ENCODE assay signal across 8 cellular contexts in the genomic region with DNA sequence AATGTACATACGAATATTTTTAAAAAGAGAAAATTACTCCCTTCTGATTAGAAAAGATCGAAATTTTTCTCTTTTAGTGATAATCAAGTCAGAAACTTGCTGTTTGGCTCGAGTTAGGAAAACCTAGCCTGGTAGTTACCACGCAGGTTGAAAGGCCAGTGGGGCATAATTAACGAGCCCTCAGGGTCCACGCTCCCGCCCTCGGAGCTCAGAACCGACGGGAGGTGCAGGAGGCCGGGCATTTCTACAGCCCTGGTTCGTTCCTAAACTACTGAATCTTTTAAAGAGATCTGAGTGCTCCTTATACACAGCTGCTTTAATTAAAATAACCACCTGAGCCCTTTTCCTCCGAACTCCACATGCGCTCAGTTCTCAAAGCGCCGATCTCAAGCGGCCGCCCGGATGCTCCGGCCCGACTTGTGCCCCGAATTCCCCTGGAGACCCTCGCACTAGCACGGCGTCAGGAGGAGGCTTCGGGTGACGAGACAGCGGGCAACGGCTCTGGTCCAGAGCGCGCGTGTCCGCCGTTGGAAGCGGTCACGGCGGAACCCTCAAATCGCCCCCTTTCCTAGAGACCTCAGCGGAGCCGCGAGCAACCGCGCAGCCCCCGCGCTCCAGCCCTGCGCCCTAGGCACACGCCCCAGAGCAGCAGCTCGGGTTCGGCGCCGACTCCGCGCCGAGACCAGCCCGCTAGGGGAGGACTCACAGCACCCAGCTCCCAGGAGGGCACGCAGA. TPM values are rescaled to one million over a fixed set of nuclear protein-coding genes. Genes with fewer than 3 reads are reported as not detected.
DNase-seq lines count a peak whose midpoint lies in the region; ATAC-seq, FAIRE-seq and TF ChIP-seq lines count a peak whose summit lies in the region.

No MANE protein-coding gene starts in this region.

- peak overlapping the region; percentile 91 to 98 (median 95) for H3K9ac ChIP-seq in BLaER1 treated with 17β-estradiol and CSF1 and Interleukin-3, amounts not matched to agents 10 nM and 100 nM
- H3K9ac ChIP-seq in K562 (ENCODE audit: insufficient read depth in 1 of 2, low read depth in 2 of 2, low read length in 2 of 2), result peak overlapping the region; percentile 94 to 96

- peak overlapping the region; percentile 63 to 93 (median 87) for H3K4me2 ChIP-seq in BLaER1 treated with 17β-estradiol and CSF1 and Interleukin-3, amounts not matched to agents 10 nM and 100 nM
- H3K4me2 ChIP-seq in K562 (ENCODE audit: insufficient read depth, low read length), result peak overlapping the region; percentile 95

- peak overlapping the region; percentile 89 for H2AFZ ChIP-seq in K562 (ENCODE audit: low read depth, low read length)

- peak; percentile 8 for ATAC-seq in GM19351 (IDR thresholded peaks at IDR 0.05; ENCODE audit: unreplicated experiment)
- ATAC-seq in K562, result peak; percentile 69
- ATAC-seq in right lobe of liver, result peak; percentile 1 to 7 (median 6)
- ATAC-seq in GM18517 (IDR thresholded peaks at IDR 0.05; ENCODE audit: unreplicated experiment), result no peak

- H3K27ac ChIP-seq in BLaER1 treated with 17β-estradiol and CSF1 and Interleukin-3, amounts not matched to agents 10 nM and 100 nM, result peak overlapping the region; percentile 49 to 98 (median 94)
- H3K27ac ChIP-seq in K562 (ENCODE audit: extremely low read depth, low read depth, low read length) (peak overlapping the region; percentile 90), right lobe of liver (peak overlapping the region; percentile 68 to 90 (median 79)), thyroid gland (peak overlapping the region; percentile 85 to 93 (median 88))

- TF ChIP-seq POLR2A in K562 (conservative IDR thresholded peaks at IDR 0.05), result no peak
- TF ChIP-seq POLR2A in right lobe of liver (IDR thresholded peaks at IDR 0.05), result no peak
- TF ChIP-seq POLR2A in thyroid gland (IDR thresholded peaks at IDR 0.05), result no peak

- peaks cover 43 to 57% (median 52%) of the 10 kb centered on the region in 10 experiments for H3K4me1 ChIP-seq in BLaER1 treated with 17β-estradiol and CSF1 and Interleukin-3, amounts not matched to agents 10 nM and 100 nM
- H3K4me1 ChIP-seq in K562 (replicated peaks in 1 of 2; ENCODE audit: control insufficient read depth in 2 of 2, insufficient read depth in 2 of 2, low read length in 2 of 2) (peaks cover 13 to 19% of the 10 kb centered on the region in 2 experiments; a peak in 4 of 5 replicates), right lobe of liver (peaks cover 0 to 24% (median 12%) of the 10 kb centered on the region in 4 donors), thyroid gland (peaks cover 14 to 29% of the 10 kb centered on the region in 2 donors)

- H3K27me3 Mint-ChIP-seq in IgD-negative memory B cell, result no peaks in the 10 kb centered on the region

- peaks cover 28 to 37% (median 29%) of the 10 kb centered on the region in 3 donors for H3K4me1 Mint-ChIP-seq in IgD-negative memory B cell

- no peaks in the 10 kb centered on the region for H3K27me3 ChIP-seq in BLaER1 treated with 17β-estradiol and CSF1 and Interleukin-3, amounts not matched to agents 10 nM and 100 nM
- H3K27me3 ChIP-seq in K562 (ENCODE audit: control insufficient read depth in 2 of 2, insufficient read depth in 2 of 2, low read length in 2 of 2) (no peaks in the 10 kb centered on the region), right lobe of liver (no peaks in the 10 kb centered on the region), thyroid gland (no peaks in the 10 kb centered on the region)

- CTCF ChIA-PET in K562 (lab: Yijun Ruan, JAX; ENCODE audit: low intra/inter-chr PET ratio), result no interaction called here

- peaks cover 5 to 39% (median 31%) of the 10 kb centered on the region in 11 experiments; a peak in 16 of 22 replicates for H4K20me1 ChIP-seq in BLaER1 treated with 17β-estradiol and CSF1 and Interleukin-3, amounts not matched to agents 10 nM and 100 nM
- no peaks in the 10 kb centered on the region; the same call in none of the 2 replicates for H4K20me1 ChIP-seq in K562 (replicated peaks; ENCODE audit: control insufficient read depth, insufficient read depth, low read length)

- peaks cover 0 to under 1% (median 0%) of the 10 kb centered on the region in 3 donors for H3K9me3 Mint-ChIP-seq in IgD-negative memory B cell

- no peak for FAIRE-seq in K562 (lab: Jason Lieb, UNC)

- H3K79me2 ChIP-seq in K562 (ENCODE audit: control insufficient read depth, insufficient read depth, low read length), result peaks cover 66% of the 10 kb centered on the region

- intact Hi-C loops in K562 (cut with micrococcal nuclease), result no loop called here
- intact Hi-C loops in right lobe of liver (cut with DNase I), result no loop called here
- intact Hi-C loops in thyroid gland (cut with DNase I), result loop anchor here (10.0 kb wide), 1 partner anchor 53 kb away; a partner anchor contains a TSS

- peak overlapping the region; percentile 89 to 98 (median 95) for H3K4me3 Mint-ChIP-seq in IgD-negative memory B cell

- no peak for TF ChIP-seq RAD21 in K562 (CRISPR knock-in tag; conservative IDR thresholded peaks at IDR 0.05 in 1 of 2, IDR thresholded peaks at IDR 0.05 in 1 of 2)

- no peak for TF ChIP-seq EP300 in K562 (IDR thresholded peaks at IDR 0.05; ENCODE audit: low read length)

- under 1% methylated on average over 51 of the region's 56 CpGs for WGBS in K562 (ENCODE audit: insufficient coverage, low coverage, missing lambda C conversion rate)
- under 1% methylated on average over 37 of the region's 56 CpGs for WGBS in right lobe of liver (ENCODE audit: insufficient coverage, low coverage, low lambda C conversion rate, missing lambda C conversion rate)
- WGBS in thyroid gland, 2 donors, result 1 to 2% methylated on average over 24 to 29 of the region's 56 CpGs

- no peak for TF ChIP-seq CTCF in K562 (IDR thresholded peaks at IDR 0.05 in 2 of 3, conservative IDR thresholded peaks at IDR 0.05 in 1 of 3; ENCODE audit: insufficient read depth in 2 of 3, low read depth in 1 of 3, low read length in 3 of 3)
- no peak for TF ChIP-seq CTCF in right lobe of liver (IDR thresholded peaks at IDR 0.05)
- TF ChIP-seq CTCF in thyroid gland (IDR thresholded peaks at IDR 0.05), result no peak
- no peak for TF ChIP-seq CTCF in GM10266 (IDR thresholded peaks at IDR 0.05; ENCODE audit: control insufficient read depth, insufficient read depth, low read depth, missing control alignments)

- H3K36me3 Mint-ChIP-seq in IgD-negative memory B cell, result no peaks in the 10 kb centered on the region

- DNase-seq in K562 (ENCODE audit: extremely low read depth in 1 of 4, low spot score in 3 of 4) (peak in 3 of 4 experiments; percentile 29 to 59 (median 42)), right lobe of liver (peak in 1 of 3 donors; percentile 49), thyroid gland (peak in 1 of 2 donors; percentile 8), GM10266 (ENCODE audit: extremely low spot score) (no peak)

- H3K27ac Mint-ChIP-seq in IgD-negative memory B cell, result peak overlapping the region; percentile 89 to 94 (median 94)

- POLR2A ChIA-PET in K562 (lab: Yijun Ruan, JAX), result interaction anchor here (0.6 to 5.2 kb wide), 15 partner anchors 9 to 741 kb away, joined by 3 to 24 read pairs (median 6); no protein-coding TSS in a partner anchor

- in situ Hi-C loops in K562 (cut with MboI), result no loop called here

- peaks cover 2% of the 10 kb centered on the region for H3K9me1 ChIP-seq in K562 (ENCODE audit: control insufficient read depth, insufficient read depth, low read length)

- H3K36me3 ChIP-seq in BLaER1 treated with 17β-estradiol and CSF1 and Interleukin-3, amounts not matched to agents 10 nM and 100 nM, result peaks cover 12 to 51% (median 44%) of the 10 kb centered on the region in 11 experiments; a peak in 20 of 22 replicates
- H3K36me3 ChIP-seq in K562 (ENCODE audit: control insufficient read depth, insufficient read depth, low read length), result peaks cover 52% of the 10 kb centered on the region
- H3K36me3 ChIP-seq in right lobe of liver, result no peaks in the 10 kb centered on the region
- no peaks in the 10 kb centered on the region for H3K36me3 ChIP-seq in thyroid gland

- H3K9me3 ChIP-seq in BLaER1 treated with 17β-estradiol and CSF1 and Interleukin-3, amounts not matched to agents 10 nM and 100 nM (replicated peaks in 1 of 11), result peaks cover 9 to 17% (median 13%) of the 10 kb centered on the region in 11 experiments
- H3K9me3 ChIP-seq in K562 (replicated peaks; ENCODE audit: control insufficient read depth, insufficient read depth, low read depth, low read length) (no peaks in the 10 kb centered on the region), right lobe of liver (no peaks in the 10 kb centered on the region), thyroid gland (no peaks in the 10 kb centered on the region)

- BruUV-seq in K562 (replicated peaks; lab: Mats Ljungman, UMichigan), result TSS peak; percentile 81

- H3K4me3 ChIP-seq in BLaER1 treated with 17β-estradiol and CSF1 and Interleukin-3, amounts not matched to agents 10 nM and 100 nM, result peak overlapping the region; percentile 85 to 98 (median 95)
- H3K4me3 ChIP-seq in K562 (peak overlapping the region; percentile 74), right lobe of liver (peak overlapping the region; percentile 70 to 95 (median 89)), thyroid gland (replicated peaks in 1 of 3) (peak overlapping the region; percentile 62 to 83 (median 78))

RNA-seq across cellular contexts. Expression of a gene that starts 0.4 kb away (rescaled TPM):
- polyA plus RNA-seq in IgD-negative memory B cell (8.6 TPM), K562 (2011; rRNA removed) (77.2 and 85.6 TPM in 2 replicates), K562 (2014; fragmentation: Illumina TruSeq; extraction: Trizol) (22.7 and 23.3 TPM in 2 replicates), K562 (2014; fragmentation: Nextera tagmentation; extraction: Ambion mirVana) (1 to 10 TPM; 4.3 to 5.1 TPM), K562 (2014; rRNA removed) (61.2 and 71.8 TPM in 2 replicates)
- total RNA-seq in K562 (2011; cell fraction: chromatin; rRNA removed; ENCODE audit: low replicate concordance), result 556 and 619 TPM in 2 replicates
- 297 and 303 TPM in 2 replicates for total RNA-seq in K562 (2011; cell fraction: nucleolus; rRNA removed)
- 373 and 427 TPM in 2 replicates for total RNA-seq in K562 (2011; cell fraction: nucleoplasm; rRNA removed)
- total RNA-seq in K562 (2014; rRNA removed) (33.9 and 37.4 TPM in 2 replicates), K562 (2014; rRNA removed; fragmentation: Illumina TruSeq; extraction: Trizol) (19.9 and 22.2 TPM in 2 replicates), K562 (2015; rRNA removed; fragmentation: Illumina TruSeq; extraction: Trizol) (20.4 TPM in 2 replicates), K562 (2021) (49.7 and 58.7 TPM in 2 replicates), right lobe of liver (10 to 100 TPM in 5 of 6 experiments, 1 to 10 TPM in 1; 8.2 to 26.8 (median 12.7) TPM), thyroid gland (10 to 100 TPM; 48.9 to 74.6 (median 51.8) TPM)
- polyA plus RNA-seq in K562 (2011; cell fraction: cytosol; rRNA removed), result 33.4 and 42.3 TPM in 2 replicates
- 811 and 959 TPM in 2 replicates for polyA plus RNA-seq in K562 (2011; cell fraction: nucleus; rRNA removed)
- polyA plus RNA-seq in K562 (2012), result 30.5 and 38.0 TPM in 2 replicates
- polyA minus RNA-seq in K562 (2011; rRNA and poly(A)+ RNA removed), result 60.4 and 66.1 TPM in 2 replicates
- polyA minus RNA-seq in K562 (2011; cell fraction: cytosol; rRNA and poly(A)+ RNA removed), result 23.3 and 36.5 TPM in 2 replicates
- polyA minus RNA-seq in K562 (2011; cell fraction: nucleus; rRNA and poly(A)+ RNA removed), result 221 and 226 TPM in 2 replicates

RNA-seq across cellular contexts. Expression of a gene that starts 0.5 kb away (rescaled TPM):
- 7.8 TPM for polyA plus RNA-seq in IgD-negative memory B cell
- 17.5 and 28.0 TPM in 2 replicates for total RNA-seq in K562 (2011; cell fraction: chromatin; rRNA removed; ENCODE audit: low replicate concordance)
- 25.8 and 28.7 TPM in 2 replicates for total RNA-seq in K562 (2011; cell fraction: nucleolus; rRNA removed)
- total RNA-seq in K562 (2011; cell fraction: nucleoplasm; rRNA removed), result 29.4 and 46.3 TPM in 2 replicates
- total RNA-seq in K562 (2014; rRNA removed), result 43.5 and 47.6 TPM in 2 replicates
- 37.2 and 40.8 TPM in 2 replicates for total RNA-seq in K562 (2014; rRNA removed; fragmentation: Illumina TruSeq; extraction: Trizol)
- 37.4 and 42.8 TPM in 2 replicates for total RNA-seq in K562 (2015; rRNA removed; fragmentation: Illumina TruSeq; extraction: Trizol)
- 44.9 and 49.7 TPM in 2 replicates for total RNA-seq in K562 (2021)
- 23.2 and 32.6 TPM in 2 replicates for polyA plus RNA-seq in K562 (2011; rRNA removed)
- 15.9 and 25.0 TPM in 2 replicates for polyA plus RNA-seq in K562 (2011; cell fraction: cytosol; rRNA removed)
- 14.4 and 18.9 TPM in 2 replicates for polyA plus RNA-seq in K562 (2011; cell fraction: nucleus; rRNA removed)
- polyA plus RNA-seq in K562 (2012), result 32.3 and 37.0 TPM in 2 replicates
- polyA plus RNA-seq in K562 (2014; fragmentation: Illumina TruSeq; extraction: Trizol), result 33.2 and 36.3 TPM in 2 replicates
- polyA plus RNA-seq in K562 (2014; fragmentation: Nextera tagmentation; extraction: Ambion mirVana), result 1 to 10 TPM; 7.7 to 9.7 TPM
- 34.8 and 42.3 TPM in 2 replicates for polyA plus RNA-seq in K562 (2014; rRNA removed)
- polyA minus RNA-seq in K562 (2011; rRNA and poly(A)+ RNA removed), result 21.8 and 21.9 TPM in 2 replicates
- 16.1 and 16.3 TPM in 2 replicates for polyA minus RNA-seq in K562 (2011; cell fraction: cytosol; rRNA and poly(A)+ RNA removed)
- polyA minus RNA-seq in K562 (2011; cell fraction: nucleus; rRNA and poly(A)+ RNA removed), result 20.7 and 29.2 TPM in 2 replicates
- total RNA-seq in right lobe of liver, result 10 to 100 TPM; 17.2 to 38.2 (median 22.6) TPM
- 10 to 100 TPM; 19.8 to 32.1 (median 29.3) TPM for total RNA-seq in thyroid gland

RNA-seq across cellular contexts. Expression of a gene that starts 22.9 kb away (rescaled TPM):
- polyA plus RNA-seq in IgD-negative memory B cell, result 7.1 TPM
- 25.9 and 85.9 TPM in 2 replicates for total RNA-seq in K562 (2011; cell fraction: chromatin; rRNA removed; ENCODE audit: low replicate concordance)
- total RNA-seq in K562 (2011; cell fraction: nucleolus; rRNA removed), result 15.2 and 18.6 TPM in 2 replicates
- 37.9 and 64.3 TPM in 2 replicates for total RNA-seq in K562 (2011; cell fraction: nucleoplasm; rRNA removed)
- 31.0 and 31.5 TPM in 2 replicates for total RNA-seq in K562 (2014; rRNA removed)
- 47.2 and 51.7 TPM in 2 replicates for total RNA-seq in K562 (2014; rRNA removed; fragmentation: Illumina TruSeq; extraction: Trizol)
- total RNA-seq in K562 (2015; rRNA removed; fragmentation: Illumina TruSeq; extraction: Trizol), result 43.5 and 46.0 TPM in 2 replicates
- total RNA-seq in K562 (2021), result 55.3 and 55.5 TPM in 2 replicates
- polyA plus RNA-seq in K562 (2011; rRNA removed), result 39.2 and 45.9 TPM in 2 replicates
- polyA plus RNA-seq in K562 (2011; cell fraction: cytosol; rRNA removed), result 10.6 and 21.2 TPM in 2 replicates
- polyA plus RNA-seq in K562 (2011; cell fraction: nucleus; rRNA removed), result 28.4 and 50.3 TPM in 2 replicates
- 57.5 and 65.6 TPM in 2 replicates for polyA plus RNA-seq in K562 (2012)
- 73.1 and 88.9 TPM in 2 replicates for polyA plus RNA-seq in K562 (2014; fragmentation: Illumina TruSeq; extraction: Trizol)
- 10 to 100 TPM; 23.9 to 24.0 TPM for polyA plus RNA-seq in K562 (2014; fragmentation: Nextera tagmentation; extraction: Ambion mirVana)
- polyA plus RNA-seq in K562 (2014; rRNA removed), result 55.4 and 55.7 TPM in 2 replicates
- polyA minus RNA-seq in K562 (2011; rRNA and poly(A)+ RNA removed), result 33.4 and 40.6 TPM in 2 replicates
- polyA minus RNA-seq in K562 (2011; cell fraction: cytosol; rRNA and poly(A)+ RNA removed), result 16.5 and 19.0 TPM in 2 replicates
- 12.7 and 27.4 TPM in 2 replicates for polyA minus RNA-seq in K562 (2011; cell fraction: nucleus; rRNA and poly(A)+ RNA removed)
- 10 to 100 TPM; 19.9 to 31.4 (median 25.0) TPM for total RNA-seq in right lobe of liver
- total RNA-seq in thyroid gland, result 10 to 100 TPM; 39.4 to 74.3 (median 60.0) TPM

RNA-seq across cellular contexts. Expression of a gene that starts 50.0 kb away (rescaled TPM):
- polyA plus RNA-seq in IgD-negative memory B cell (1.0 TPM), K562 (2011; rRNA removed) (11.8 and 12.6 TPM in 2 replicates), K562 (2014; fragmentation: Illumina TruSeq; extraction: Trizol) (6.0 and 6.2 TPM in 2 replicates), K562 (2014; fragmentation: Nextera tagmentation; extraction: Ambion mirVana) (1 to 10 TPM; 2.0 to 2.5 TPM), K562 (2014; rRNA removed) (7.2 and 12.8 TPM in 2 replicates)
- 3.7 and 10.2 TPM in 2 replicates for total RNA-seq in K562 (2011; cell fraction: chromatin; rRNA removed; ENCODE audit: low replicate concordance)
- total RNA-seq in K562 (2011; cell fraction: nucleolus; rRNA removed), result 4.9 and 5.0 TPM in 2 replicates
- 8.4 and 14.4 TPM in 2 replicates for total RNA-seq in K562 (2011; cell fraction: nucleoplasm; rRNA removed)
- total RNA-seq in K562 (2014; rRNA removed) (4.8 and 6.9 TPM in 2 replicates), K562 (2014; rRNA removed; fragmentation: Illumina TruSeq; extraction: Trizol) (6.3 and 7.1 TPM in 2 replicates), K562 (2015; rRNA removed; fragmentation: Illumina TruSeq; extraction: Trizol) (9.1 and 10.2 TPM in 2 replicates), K562 (2021) (3.7 and 4.6 TPM in 2 replicates), right lobe of liver (under 1 TPM; 0.43 to 0.82 (median 0.68) TPM), thyroid gland (1 to 10 TPM in 3 of 4 donors, under 1 TPM in 1; 0.50 to 5.5 (median 2.5) TPM)
- polyA plus RNA-seq in K562 (2011; cell fraction: cytosol; rRNA removed), result 3.5 and 5.8 TPM in 2 replicates
- polyA plus RNA-seq in K562 (2011; cell fraction: nucleus; rRNA removed), result 5.3 and 6.8 TPM in 2 replicates
- 4.2 and 7.7 TPM in 2 replicates for polyA plus RNA-seq in K562 (2012)
- polyA minus RNA-seq in K562 (2011; rRNA and poly(A)+ RNA removed), result 2.4 and 3.8 TPM in 2 replicates
- 0.64 and 0.95 TPM in 2 replicates for polyA minus RNA-seq in K562 (2011; cell fraction: cytosol; rRNA and poly(A)+ RNA removed)
- 4.8 and 9.9 TPM in 2 replicates for polyA minus RNA-seq in K562 (2011; cell fraction: nucleus; rRNA and poly(A)+ RNA removed)

RNA-seq across cellular contexts. Expression of a gene that starts 50.0 kb away (rescaled TPM):
- 9.0 TPM for polyA plus RNA-seq in IgD-negative memory B cell
- 44.9 and 104 TPM in 2 replicates for total RNA-seq in K562 (2011; cell fraction: chromatin; rRNA removed; ENCODE audit: low replicate concordance)
- 22.5 and 30.1 TPM in 2 replicates for total RNA-seq in K562 (2011; cell fraction: nucleolus; rRNA removed)
- 54.3 and 84.0 TPM in 2 replicates for total RNA-seq in K562 (2011; cell fraction: nucleoplasm; rRNA removed)
- total RNA-seq in K562 (2014; rRNA removed), result 14.5 and 20.9 TPM in 2 replicates
- 26.1 and 27.0 TPM in 2 replicates for total RNA-seq in K562 (2014; rRNA removed; fragmentation: Illumina TruSeq; extraction: Trizol)
- total RNA-seq in K562 (2015; rRNA removed; fragmentation: Illumina TruSeq; extraction: Trizol), result 22.2 and 25.6 TPM in 2 replicates
- total RNA-seq in K562 (2021), result 24.0 and 27.7 TPM in 2 replicates
- 48.1 and 55.2 TPM in 2 replicates for polyA plus RNA-seq in K562 (2011; rRNA removed)
- 33.9 and 42.2 TPM in 2 replicates for polyA plus RNA-seq in K562 (2011; cell fraction: cytosol; rRNA removed)
- 106 and 128 TPM in 2 replicates for polyA plus RNA-seq in K562 (2011; cell fraction: nucleus; rRNA removed)
- 24.4 and 26.4 TPM in 2 replicates for polyA plus RNA-seq in K562 (2012)
- polyA plus RNA-seq in K562 (2014; fragmentation: Illumina TruSeq; extraction: Trizol), result 20.4 and 21.2 TPM in 2 replicates
- polyA plus RNA-seq in K562 (2014; fragmentation: Nextera tagmentation; extraction: Ambion mirVana), result 10 to 100 TPM; 56.5 to 68.6 TPM
- polyA plus RNA-seq in K562 (2014; rRNA removed), result 25.5 and 32.7 TPM in 2 replicates
- polyA minus RNA-seq in K562 (2011; rRNA and poly(A)+ RNA removed), result 48.9 and 76.1 TPM in 2 replicates
- 10.2 and 17.9 TPM in 2 replicates for polyA minus RNA-seq in K562 (2011; cell fraction: cytosol; rRNA and poly(A)+ RNA removed)
- 19.3 and 39.9 TPM in 2 replicates for polyA minus RNA-seq in K562 (2011; cell fraction: nucleus; rRNA and poly(A)+ RNA removed)
- total RNA-seq in right lobe of liver, result 10 to 100 TPM; 11.1 to 24.4 (median 15.2) TPM
- 10 to 100 TPM; 29.4 to 49.8 (median 32.0) TPM for total RNA-seq in thyroid gland
